ENCODE assay signal across 21 cellular contexts in genomic region chr4:1616574-1616964, GRCh38.
"Had no signal": no experiment of that assay in that cellular context is flagged by ENCODE, and none has a peak within 500 bp of the region (broad histone marks: within the 10 kb centered on the region; RNA-seq: fewer than 3 reads in every experiment).

No MANE protein-coding gene starts in this region.

- H3K27ac Mint-ChIP-seq: activated CD4-positive, alpha-beta T cell treated with anti-CD3 and anti-CD28 coated beads, Interleukin-2, amount 10 ng/mL, durations not matched to agents 7 days and 5 days; activated naive CD8-positive, alpha-beta T cell treated with anti-CD3 and anti-CD28 coated beads, Interleukin-2, amount 50 U/mL, for 24 hours; activated T-cell treated with anti-CD3 and anti-CD28 coated beads, Interleukin-2, amount 50 U/mL, for 24 hours; activated T-helper 2 cell treated with anti-CD3 and anti-CD28 coated beads, Interferon-gamma antibody, Interleukin-2, Interleukin-4, amounts not matched to agents 10 μg/mL and 5 μg/mL and 100 μg/mL, durations not matched to agents 14 hours and 24 hours and 36 hours; dendritic cell treated with granulocyte-macrophage colony-stimulating factor and Interleukin-4, amounts not matched to agents 40 ng/mL and 50 ng/mL, for 4 days; nephron progenitor cell had no signal

- H3K36me3 ChIP-seq: esophagus muscularis mucosa, transverse colon had no signal

- ATAC-seq: activated CD4-positive, CD25-positive, alpha-beta regulatory T cell treated with anti-CD3 and anti-CD28 coated beads, Interleukin-2, amount 50 U/mL, for 24 hours; activated CD8-positive, alpha-beta T cell treated with anti-CD3 and anti-CD28 coated beads, Interleukin-2, amount 10 ng/mL, durations not matched to agents 7 days and 5 days; activated naive CD8-positive, alpha-beta T cell treated with anti-CD3 and anti-CD28 coated beads, Interleukin-2, amount 50 U/mL, for 24 hours; SK-N-SH treated with all-trans-retinoic acid at 6 μM for 48 hours had no signal

- DNase-seq: activated CD4-positive, alpha-beta T cell treated with anti-CD3 and anti-CD28 coated beads, Interleukin-2, amount 10 ng/mL, durations not matched to agents 7 days and 5 days; activated CD8-positive, alpha-beta T cell treated with anti-CD3 and anti-CD28 coated beads, Interleukin-2, amount 10 ng/mL, durations not matched to agents 7 days and 5 days; activated naive CD4-positive, alpha-beta T cell treated with Interleukin-2 at 50 U/mL for 16 hours; activated naive CD8-positive, alpha-beta T cell treated with anti-CD3 and anti-CD28 coated beads, Interleukin-2, amount 50 U/mL, for 24 hours; activated T-cell treated with anti-CD3 and anti-CD28 coated beads, Interleukin-2, amount 50 U/mL, for 24 hours; aorta; effector memory CD4-positive, alpha-beta T cell; midbrain; nephron progenitor cell; nucleus accumbens; posterior cingulate gyrus; retina; stimulated activated CD4-positive, alpha-beta T cell treated with anti-CD3 and anti-CD28 coated beads, Interleukin-12 subunit alpha, Interleukin-12 subunit beta, amount 100 ng/mL, for 4 hours; stimulated activated CD4-positive, alpha-beta T cell treated with anti-CD3 and anti-CD28 coated beads, Interleukin-1b, Interleukin-23, amount 100 ng/mL, for 48 hours; stimulated activated CD8-positive, alpha-beta memory T cell treated with anti-CD3 and anti-CD28 coated beads, Interleukin-4, amount 100 ng/mL, for 48 hours; transverse colon had no signal

- H3K27ac ChIP-seq: esophagus muscularis mucosa, transverse colon had no signal

- H3K27me3 ChIP-seq: esophagus muscularis mucosa, transverse colon had no signal

- H3K4me3 ChIP-seq: esophagus muscularis mucosa, transverse colon had no signal

- H3K4me3 Mint-ChIP-seq: activated CD4-positive, alpha-beta T cell treated with anti-CD3 and anti-CD28 coated beads, Interleukin-2, amount 10 ng/mL, durations not matched to agents 7 days and 5 days; activated CD8-positive, alpha-beta T cell treated with anti-CD3 and anti-CD28 coated beads, Interleukin-2, amount 10 ng/mL, durations not matched to agents 7 days and 5 days; activated naive CD8-positive, alpha-beta T cell treated with anti-CD3 and anti-CD28 coated beads, Interleukin-2, amount 50 U/mL, for 24 hours; activated T-cell treated with anti-CD3 and anti-CD28 coated beads, Interleukin-2, amount 50 U/mL, for 24 hours; dendritic cell treated with granulocyte-macrophage colony-stimulating factor and Interleukin-4, amounts not matched to agents 40 ng/mL and 50 ng/mL, for 4 days; nephron progenitor cell had no signal

- H3K4me1 ChIP-seq: esophagus muscularis mucosa, transverse colon had no signal

- H3K9me3 ChIP-seq: transverse colon had no signal

- H3K4me1 Mint-ChIP-seq: nephron progenitor cell had no signal

- H3K27me3 Mint-ChIP-seq: activated CD4-positive, alpha-beta T cell treated with anti-CD3 and anti-CD28 coated beads, Interleukin-2, amount 10 ng/mL, durations not matched to agents 7 days and 5 days; activated naive CD8-positive, alpha-beta T cell treated with anti-CD3 and anti-CD28 coated beads, Interleukin-2, amount 50 U/mL, for 24 hours; activated T-cell treated with anti-CD3 and anti-CD28 coated beads, Interleukin-2, amount 50 U/mL, for 24 hours; dendritic cell treated with granulocyte-macrophage colony-stimulating factor and Interleukin-4, amounts not matched to agents 40 ng/mL and 50 ng/mL, for 4 days had no signal
